Comparison of ENCODE assay signal across 10 cellular contexts in genomic region chr11:62512961-62513360, GRCh38.
"Had no signal": no experiment of that assay in that cellular context is flagged by ENCODE, and none has a peak within 500 bp of the region (broad histone marks: within the 10 kb centered on the region; RNA-seq: fewer than 3 reads in every experiment).

No MANE protein-coding gene starts in this region.

- H3K27ac Mint-ChIP-seq: activated CD4-positive, alpha-beta T cell treated with anti-CD3 and anti-CD28 coated beads for 36 hours; activated CD8-positive, alpha-beta T cell treated with anti-CD3 and anti-CD28 coated beads, Interleukin-2, amount 10 ng/mL, durations not matched to agents 7 days and 5 days; activated naive CD8-positive, alpha-beta T cell treated with anti-CD3 and anti-CD28 coated beads, Interleukin-2, amount 10 ng/mL, durations not matched to agents 7 days and 5 days had no signal

- H3K9me3 ChIP-seq: heart left ventricle, tibial nerve had no signal

- H3K27me3 Mint-ChIP-seq: activated naive CD8-positive, alpha-beta T cell treated with anti-CD3 and anti-CD28 coated beads, Interleukin-2, amount 10 ng/mL, durations not matched to agents 7 days and 5 days had no signal

- H3K4me3 ChIP-seq: heart left ventricle, skin epidermis, tibial nerve had no signal

- H3K4me3 Mint-ChIP-seq: activated CD4-positive, alpha-beta T cell treated with anti-CD3 and anti-CD28 coated beads for 36 hours; activated CD8-positive, alpha-beta T cell treated with anti-CD3 and anti-CD28 coated beads, Interleukin-2, amount 10 ng/mL, durations not matched to agents 7 days and 5 days; activated naive CD8-positive, alpha-beta T cell treated with anti-CD3 and anti-CD28 coated beads, Interleukin-2, amount 10 ng/mL, durations not matched to agents 7 days and 5 days had no signal

- ATAC-seq: activated CD4-positive, alpha-beta T cell treated with anti-CD3 and anti-CD28 coated beads for 36 hours; heart left ventricle had no signal

- H3K36me3 ChIP-seq: WERI-Rb-1 had no signal

- H3K27me3 ChIP-seq: heart left ventricle, tibial nerve had no signal

- DNase-seq: activated CD4-positive, alpha-beta T cell treated with anti-CD3 and anti-CD28 coated beads for 36 hours; activated CD8-positive, alpha-beta memory T cell treated with anti-CD3 and anti-CD28 coated beads, Interleukin-2, amount 50 U/mL, for 48 hours; activated CD8-positive, alpha-beta T cell treated with anti-CD3 and anti-CD28 coated beads, Interleukin-2, amount 10 ng/mL, durations not matched to agents 7 days and 5 days; activated naive CD8-positive, alpha-beta T cell treated with anti-CD3 and anti-CD28 coated beads, Interleukin-2, amount 10 ng/mL, durations not matched to agents 7 days and 5 days; anterior cingulate cortex; foreskin melanocyte; heart left ventricle; WERI-Rb-1 had no signal

- H3K4me1 Mint-ChIP-seq: activated naive CD8-positive, alpha-beta T cell treated with anti-CD3 and anti-CD28 coated beads, Interleukin-2, amount 10 ng/mL, durations not matched to agents 7 days and 5 days had no signal

- H3K36me3 Mint-ChIP-seq: activated naive CD8-positive, alpha-beta T cell treated with anti-CD3 and anti-CD28 coated beads, Interleukin-2, amount 10 ng/mL, durations not matched to agents 7 days and 5 days had no signal

- H3K9me3 Mint-ChIP-seq: activated naive CD8-positive, alpha-beta T cell treated with anti-CD3 and anti-CD28 coated beads, Interleukin-2, amount 10 ng/mL, durations not matched to agents 7 days and 5 days had no signal

- H3K27ac ChIP-seq: WERI-Rb-1 had no signal
